8 cellular contexts compared by ENCODE assay signal in genomic region chr7:140397784-140398750, GRCh38. TPM values are rescaled to one million over a fixed set of nuclear protein-coding genes. Genes with fewer than 3 reads are reported as not detected.
DNase-seq lines count a peak whose midpoint lies in the region; TF ChIP-seq lines count a peak whose summit lies in the region.

A gene with protein sequence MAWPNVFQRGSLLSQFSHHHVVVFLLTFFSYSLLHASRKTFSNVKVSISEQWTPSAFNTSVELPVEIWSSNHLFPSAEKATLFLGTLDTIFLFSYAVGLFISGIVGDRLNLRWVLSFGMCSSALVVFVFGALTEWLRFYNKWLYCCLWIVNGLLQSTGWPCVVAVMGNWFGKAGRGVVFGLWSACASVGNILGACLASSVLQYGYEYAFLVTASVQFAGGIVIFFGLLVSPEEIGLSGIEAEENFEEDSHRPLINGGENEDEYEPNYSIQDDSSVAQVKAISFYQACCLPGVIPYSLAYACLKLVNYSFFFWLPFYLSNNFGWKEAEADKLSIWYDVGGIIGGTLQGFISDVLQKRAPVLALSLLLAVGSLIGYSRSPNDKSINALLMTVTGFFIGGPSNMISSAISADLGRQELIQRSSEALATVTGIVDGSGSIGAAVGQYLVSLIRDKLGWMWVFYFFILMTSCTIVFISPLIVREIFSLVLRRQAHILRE (minus strand): TSS chr7:140398530. CDS start chr7:140382526, 16,004 bp downstream.

- H3K9me3 ChIP-seq in mucosa of stomach (ENCODE audit: control insufficient read depth, low read length) = no peaks in the 10 kb centered on the region

- H3K27ac Mint-ChIP-seq in activated T-cell treated with anti-CD3 and anti-CD28 coated beads, Interleukin-2, amount 50 U/mL, for 24 hours = peak within 1 kb of the TSS; percentile 93

- no peaks in the 10 kb centered on the region for H3K27me3 Mint-ChIP-seq in activated T-cell treated with anti-CD3 and anti-CD28 coated beads, Interleukin-2, amount 50 U/mL, for 24 hours

- peak within 1 kb of the TSS; percentile 94 for H3K4me3 Mint-ChIP-seq in activated T-cell treated with anti-CD3 and anti-CD28 coated beads, Interleukin-2, amount 50 U/mL, for 24 hours

- no peaks in the 10 kb centered on the region for H3K36me3 ChIP-seq in mucosa of stomach (ENCODE audit: control insufficient read depth, insufficient read depth, low read length)

- peaks cover 14% of the 10 kb centered on the region for H3K4me1 ChIP-seq in mucosa of stomach (ENCODE audit: control insufficient read depth, insufficient read depth, low read length)

- DNase-seq in COLO829 (ENCODE audit: low spot score) (peak; percentile 99), GM20000 (ENCODE audit: low spot score) (peak; percentile 94), HT1080 (ENCODE audit: low read depth) (peak; percentile 65), OCI-M1 (lab: John Stamatoyannopoulos, UW) (peak; percentile 70), erythroblast (lab: John Stamatoyannopoulos, UW) (peak; percentile 80 to 89)
- peak; percentile 92 for DNase-seq in activated T-cell treated with anti-CD3 and anti-CD28 coated beads, Interleukin-2, amount 50 U/mL, for 24 hours
- peak; percentile 70 to 72 for DNase-seq in stimulated activated CD8-positive, alpha-beta memory T cell treated with anti-CD3 and anti-CD28 coated beads, Interleukin-7, amount 100 ng/mL, for 1 hour (ENCODE audit: low read depth in 2 of 2)

- peaks cover 38% of the 10 kb centered on the region for H3K4me1 Mint-ChIP-seq in activated T-cell treated with anti-CD3 and anti-CD28 coated beads, Interleukin-2, amount 50 U/mL, for 24 hours (ENCODE audit: low read depth)

- peaks cover 15% of the 10 kb centered on the region for H3K36me3 Mint-ChIP-seq in activated T-cell treated with anti-CD3 and anti-CD28 coated beads, Interleukin-2, amount 50 U/mL, for 24 hours (ENCODE audit: low read depth)

- peak; percentile 47 for TF ChIP-seq POLR2A in erythroblast (IDR thresholded peaks at IDR 0.05; ENCODE audit: low read length)

- H3K9me3 Mint-ChIP-seq in activated T-cell treated with anti-CD3 and anti-CD28 coated beads, Interleukin-2, amount 50 U/mL, for 24 hours = no peaks in the 10 kb centered on the region

- H3K4me3 ChIP-seq in mucosa of stomach (ENCODE audit: low read length) = peak within 1 kb of the TSS; percentile 54

- H3K9ac ChIP-seq in mucosa of stomach (ENCODE audit: low read length) = peak within 1 kb of the TSS; percentile 87

- H3K27me3 ChIP-seq in mucosa of stomach (ENCODE audit: control insufficient read depth, insufficient read depth, low read length) = no peaks in the 10 kb centered on the region

- TF ChIP-seq CTCF in GM20000 (IDR thresholded peaks at IDR 0.05; ENCODE audit: extremely low read depth, missing control alignments) = no peak

RNA-seq across cellular contexts. Expression of the gene that starts here (rescaled TPM):
- total RNA-seq in HT1080 (2014; rRNA removed; shearing (Covaris generic)) = 19.4 and 24.3 TPM in 2 replicates
- 18.7 and 25.8 TPM in 2 replicates for polyA plus RNA-seq in HT1080 (2015; cell fraction: cytosol; rRNA removed)
- polyA plus RNA-seq in HT1080 (2015; cell fraction: nucleus; rRNA removed) = 89.6 and 90.7 TPM in 2 replicates

Comparison
In these comparisons a context has a peak if more than half of its experiments do, and no peak if none do; other contexts are left out.
1. Peak in every context shown above with its lines: DNase-seq and H3K4me3 ChIP-seq.